In the genomic region with DNA sequence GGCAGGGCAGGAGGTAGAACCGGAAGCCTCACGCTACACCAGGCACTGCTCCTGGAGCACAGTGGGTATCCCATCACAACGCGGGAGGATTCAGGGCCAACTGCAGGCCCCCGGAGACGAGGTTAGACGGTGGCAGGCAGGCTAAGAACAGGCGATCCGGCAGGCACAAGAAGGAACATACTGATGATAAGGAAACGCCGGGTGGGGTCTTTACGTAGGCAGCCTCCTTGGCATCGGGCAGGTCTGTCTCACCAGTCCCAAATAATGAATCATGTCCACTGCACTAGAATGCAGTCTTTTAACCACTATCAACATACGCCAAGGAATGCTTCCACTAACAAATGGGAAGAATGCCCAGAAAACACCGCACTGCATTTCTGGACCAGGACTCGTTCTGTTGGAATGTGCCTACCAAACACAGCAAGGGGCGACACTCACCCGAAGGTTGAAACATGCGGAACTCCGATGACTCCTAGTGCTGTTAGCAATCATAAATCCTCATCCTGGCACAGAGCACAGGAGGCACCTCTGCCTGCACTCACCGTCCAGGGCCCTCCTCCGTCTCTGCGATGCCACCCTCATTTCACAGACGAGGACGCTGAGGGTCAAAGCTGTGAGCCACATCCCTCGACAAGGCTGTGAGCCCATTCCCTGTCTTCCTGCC, we compare ENCODE assay signal across 10 cellular contexts. TPM values are rescaled to one million over a fixed set of nuclear protein-coding genes. Genes with fewer than 3 reads are reported as not detected.
DNase-seq lines count a peak whose midpoint lies in the region; ATAC-seq and TF ChIP-seq lines count a peak whose summit lies in the region.
"Had no signal": no experiment of that assay in that cellular context is flagged by ENCODE, and none has a peak within 500 bp of the region (broad histone marks: within the 10 kb centered on the region; RNA-seq: fewer than 3 reads in every experiment).

No MANE protein-coding gene starts in this region.

- no peak for TF ChIP-seq CTCF in upper lobe of right lung (IDR thresholded peaks at IDR 0.05)

- peak overlapping the region; percentile 39 for H3K27ac Mint-ChIP-seq in dendritic cell treated with granulocyte-macrophage colony-stimulating factor and Interleukin-4, amounts not matched to agents 40 ng/mL and 50 ng/mL, for 4 days

- no peak overlapping the region for H3K4me3 Mint-ChIP-seq in dendritic cell treated with granulocyte-macrophage colony-stimulating factor and Interleukin-4, amounts not matched to agents 40 ng/mL and 50 ng/mL, for 4 days

- no peaks in the 10 kb centered on the region for H3K9me3 Mint-ChIP-seq in dendritic cell treated with granulocyte-macrophage colony-stimulating factor and Interleukin-4, amounts not matched to agents 40 ng/mL and 50 ng/mL, for 4 days

- peaks cover 100% of the 10 kb centered on the region for H3K36me3 Mint-ChIP-seq in dendritic cell treated with granulocyte-macrophage colony-stimulating factor and Interleukin-4, amounts not matched to agents 40 ng/mL and 50 ng/mL, for 4 days (ENCODE audit: low read depth)

- H3K4me3 ChIP-seq in upper lobe of right lung = no peak overlapping the region

- ATAC-seq in upper lobe of right lung = peak; percentile 86
- no peak for ATAC-seq in HG03520 (IDR thresholded peaks at IDR 0.05; ENCODE audit: unreplicated experiment)

- peak overlapping the region; percentile 25 for H3K27ac ChIP-seq in upper lobe of right lung
- H3K27ac ChIP-seq: 22Rv1 had no signal

- H3K36me3 ChIP-seq in upper lobe of right lung = no peaks in the 10 kb centered on the region

- no peaks in the 10 kb centered on the region for H3K9me3 ChIP-seq in upper lobe of right lung

- H3K4me1 Mint-ChIP-seq in dendritic cell treated with granulocyte-macrophage colony-stimulating factor and Interleukin-4, amounts not matched to agents 40 ng/mL and 50 ng/mL, for 4 days (ENCODE audit: low read depth) = peaks cover 84% of the 10 kb centered on the region

- H3K27me3 Mint-ChIP-seq in dendritic cell treated with granulocyte-macrophage colony-stimulating factor and Interleukin-4, amounts not matched to agents 40 ng/mL and 50 ng/mL, for 4 days = no peaks in the 10 kb centered on the region

- H3K27me3 ChIP-seq in upper lobe of right lung = no peaks in the 10 kb centered on the region

- intact Hi-C loops in dendritic cell treated with granulocyte-macrophage colony-stimulating factor and Interleukin-4, amounts not matched to agents 40 ng/mL and 50 ng/mL, for 4 days (cut with micrococcal nuclease) = no loop called here
- intact Hi-C loops in upper lobe of right lung (cut with DNase I) = no loop called here

- peaks cover 5% of the 10 kb centered on the region for H3K4me1 ChIP-seq in upper lobe of right lung

- DNase-seq in NCI-H2196 (lab: John Stamatoyannopoulos, UW; ENCODE audit: unreplicated experiment) = peak; percentile 13
- DNase-seq in NCI-H2196 treated with DMSO at 0.1 percent for 48 hours (lab: John Stamatoyannopoulos, UW; ENCODE audit: unreplicated experiment) = no peak
- DNase-seq in lung microvascular endothelial cell (ENCODE audit: low read depth in 2 of 2) = peak; percentile 39 to 54
- peak; percentile 66 for DNase-seq in upper lobe of right lung
- DNase-seq in DMS79 treated with DMSO at 0.1 percent for 48 hours (lab: John Stamatoyannopoulos, UW) = no peak
- no peak for DNase-seq in iPS-NIHi11 (ENCODE audit: low spot score)
- DNase-seq: activated effector memory CD4-positive, alpha-beta T cell treated with Interleukin-2 at 50 U/mL for 16 hours had no signal

RNA-seq across cellular contexts. Expression of a gene that starts 35.2 kb away (rescaled TPM):
- total RNA-seq in lung microvascular endothelial cell = 9.8 and 12.7 TPM in 2 replicates
- 28.0 TPM for total RNA-seq in upper lobe of right lung

Comparison
In these comparisons a context has a peak if more than half of its experiments do, and no peak if none do; other contexts are left out.
1. DNase-seq: peak in NCI-H2196 (single experiment), lung microvascular endothelial cell (2 of 2) and upper lobe of right lung (single experiment); none in NCI-H2196 treated with DMSO at 0.1 percent for 48 hours (single experiment), DMS79 treated with DMSO at 0.1 percent for 48 hours (single experiment) and iPS-NIHi11 (single experiment).